8 cellular contexts compared by ENCODE assay signal in the genomic region with DNA sequence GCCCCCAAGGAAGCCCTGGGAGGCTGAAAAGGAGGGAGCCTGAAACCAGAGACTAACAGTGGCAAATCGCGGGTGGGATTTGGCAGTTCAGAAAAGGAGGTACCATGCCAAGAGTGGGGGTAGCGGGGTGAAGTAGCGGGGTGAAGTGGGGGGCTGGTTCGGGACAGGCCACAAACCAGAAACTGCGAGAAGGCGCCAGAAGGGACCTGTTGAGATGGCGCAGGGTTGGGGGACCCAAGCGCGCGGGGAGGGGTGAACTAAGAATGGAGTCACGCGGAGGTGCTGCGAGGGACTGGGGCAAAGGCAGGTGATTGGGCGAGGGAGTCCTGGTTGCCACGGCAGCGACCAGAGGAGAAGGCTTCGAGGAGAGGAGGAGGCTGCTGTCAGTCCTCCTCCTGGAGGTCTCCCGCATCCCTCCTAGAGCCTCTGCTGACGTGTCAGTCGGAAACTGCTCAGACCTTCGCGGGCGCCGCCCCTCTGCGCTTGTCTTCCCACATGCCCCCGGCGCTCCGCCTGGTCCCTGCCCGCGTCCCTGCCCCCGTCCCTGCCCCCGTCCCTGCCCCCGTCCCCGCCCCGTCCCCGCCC.
DNase-seq lines count a peak whose midpoint lies in the region; ATAC-seq and TF ChIP-seq lines count a peak whose summit lies in the region.

No MANE protein-coding gene starts in this region.

- H3K4me3 ChIP-seq in AG09309 (ENCODE audit: control insufficient read depth, low read depth, low read length), result peak overlapping the region; percentile 67

- H3K36me3 Mint-ChIP-seq in central memory CD8-positive, alpha-beta T cell (ENCODE audit: insufficient read depth), result peaks cover 25% of the 10 kb centered on the region

- peak overlapping the region; percentile 100 for H3K27ac Mint-ChIP-seq in central memory CD8-positive, alpha-beta T cell (ENCODE audit: low read depth)

- no peak for TF ChIP-seq CTCF in AG09309 (IDR thresholded peaks at IDR 0.05; ENCODE audit: control insufficient read depth, insufficient read depth, low read depth, low read length, missing control alignments)

- H3K4me1 Mint-ChIP-seq in central memory CD8-positive, alpha-beta T cell, result peaks cover 36% of the 10 kb centered on the region

- ATAC-seq in GM19043 (IDR thresholded peaks at IDR 0.05; ENCODE audit: low read depth, unreplicated experiment) (peak; percentile 55), HG03342 (IDR thresholded peaks at IDR 0.05; ENCODE audit: unreplicated experiment) (peak; percentile 87)
- ATAC-seq in central memory CD8-positive, alpha-beta T cell (replicated peaks; ENCODE audit: extremely low read depth, poor library complexity, severe bottlenecking), result peak; percentile 92

- peak; percentile 94 for DNase-seq in AG09309 (ENCODE audit: low read depth)
- peak; percentile 94 for DNase-seq in NCI-H345 (lab: John Stamatoyannopoulos, UW)
- peak; percentile 78 for DNase-seq in activated CD4-positive, CD25-positive, alpha-beta regulatory T cell treated with anti-CD3 and anti-CD28 coated beads, Interleukin-2, amount 50 U/mL, for 16 hours (ENCODE audit: low read depth, low spot score)
- peak; percentile 86 to 90 for DNase-seq in central memory CD8-positive, alpha-beta T cell (ENCODE audit: low spot score in 2 of 2)
- DNase-seq in islet precursor cell, result peak; percentile 99
- DNase-seq in stimulated activated CD4-positive, alpha-beta T cell treated with anti-CD3 and anti-CD28 coated beads, Interleukin-12 subunit alpha, Interleukin-12 subunit beta, amount 100 ng/mL, for 4 hours, result peak; percentile 89

- H3K27me3 Mint-ChIP-seq in central memory CD8-positive, alpha-beta T cell, result peaks cover 40% of the 10 kb centered on the region

- no peaks in the 10 kb centered on the region for H3K9me3 Mint-ChIP-seq in central memory CD8-positive, alpha-beta T cell

- peak overlapping the region; percentile 92 for H3K4me3 Mint-ChIP-seq in central memory CD8-positive, alpha-beta T cell

Comparison
In these comparisons a context has a peak if more than half of its experiments do, and no peak if none do; other contexts are left out.
1. Peak in every context shown above with its lines: DNase-seq, ATAC-seq and H3K4me3 ChIP-seq.